ENCODE assay signal across 20 cellular contexts in genomic region chrX:123983240-123983639, GRCh38. TPM values are rescaled to one million over a fixed set of nuclear protein-coding genes. Genes with fewer than 3 reads are reported as not detected.
DNase-seq lines count a peak whose midpoint lies in the region; ATAC-seq and TF ChIP-seq lines count a peak whose summit lies in the region.
"Had no signal": no experiment of that assay in that cellular context is flagged by ENCODE, and none has a peak within 500 bp of the region (broad histone marks: within the 10 kb centered on the region; RNA-seq: fewer than 3 reads in every experiment).

No MANE protein-coding gene starts in this region.

- no peak overlapping the region for H3K27ac ChIP-seq in CD4-positive, alpha-beta T cell (ENCODE audit: low read depth, low read length)
- H3K27ac ChIP-seq: gastroesophageal sphincter, Peyer's patch, prostate gland, skin epidermis, upper lobe of right lung had no signal

- peaks cover 71% of the 10 kb centered on the region for H3K4me1 Mint-ChIP-seq in CD4-positive, alpha-beta T cell (ENCODE audit: low read depth)
- peaks cover 28% of the 10 kb centered on the region for H3K4me1 Mint-ChIP-seq in memory B cell
- peaks cover 53% of the 10 kb centered on the region for H3K4me1 Mint-ChIP-seq in activated CD4-positive, alpha-beta T cell treated with anti-CD3 and anti-CD28 coated beads for 36 hours

- CTCF ChIA-PET in CD4-positive, alpha-beta T cell (lab: Charles Lee) = no interaction called here
- CTCF ChIA-PET in activated CD4-positive, alpha-beta T cell treated with anti-CD3 and anti-CD28 coated beads for 36 hours (lab: Charles Lee) = interaction anchor here (0.6 to 1.6 kb wide), 3 partner anchors 34 to 728 kb away, joined by 3 to 4 read pairs (median 3); no protein-coding TSS in a partner anchor

- H3K4me3 Mint-ChIP-seq in CD4-positive, alpha-beta T cell = no peak overlapping the region
- H3K4me3 Mint-ChIP-seq in memory B cell = peak overlapping the region; percentile 71
- H3K4me3 Mint-ChIP-seq in activated CD4-positive, alpha-beta T cell treated with anti-CD3 and anti-CD28 coated beads for 36 hours = no peak overlapping the region
- H3K4me3 Mint-ChIP-seq: neural crest cell had no signal

- no peaks in the 10 kb centered on the region for H3K27me3 Mint-ChIP-seq in CD4-positive, alpha-beta T cell
- H3K27me3 Mint-ChIP-seq in memory B cell = no peaks in the 10 kb centered on the region
- H3K27me3 Mint-ChIP-seq in activated CD4-positive, alpha-beta T cell treated with anti-CD3 and anti-CD28 coated beads for 36 hours = no peaks in the 10 kb centered on the region

- H3K27me3 ChIP-seq in CD4-positive, alpha-beta T cell (ENCODE audit: control insufficient read depth, insufficient read depth, low read length) = no peaks in the 10 kb centered on the region
- H3K27me3 ChIP-seq: gastroesophageal sphincter, Peyer's patch, upper lobe of right lung had no signal

- no peak for DNase-seq in CD4-positive, alpha-beta T cell
- DNase-seq in DMS79 treated with DMSO at 0.1 percent for 48 hours (lab: John Stamatoyannopoulos, UW) (peak; percentile 72), NCI-H69 (lab: John Stamatoyannopoulos, UW) (peak; percentile 4), memory B cell (ENCODE audit: low spot score in 2 of 2) (no peak), nucleus accumbens (lab: John Stamatoyannopoulos, UW) (no peak), ecto neural progenitor cell (ENCODE audit: low spot score) (no peak)
- DNase-seq in activated CD4-positive, alpha-beta T cell treated with anti-CD3 and anti-CD28 coated beads for 36 hours = no peak
- DNase-seq: activated CD4-positive, CD25-positive, alpha-beta regulatory T cell treated with anti-CD3 and anti-CD28 coated beads, Interleukin-2, amount 50 U/mL, for 72 hours; activated effector memory CD4-positive, alpha-beta T cell treated with Interleukin-2 at 50 U/mL for 16 hours; amniotic stem cell; caudate nucleus; NCI-H1930; Peyer's patch; stimulated activated CD4-positive, alpha-beta T cell treated with anti-CD3 and anti-CD28 coated beads, Interleukin-4, amount 100 ng/mL, for 24 hours; upper lobe of right lung had no signal

- POLR2A ChIA-PET in CD4-positive, alpha-beta T cell (lab: Charles Lee) = interaction anchor here (0.6 to 0.9 kb wide), 2 partner anchors 24 to 123 kb away, joined by 3 read pairs; no protein-coding TSS in a partner anchor
- POLR2A ChIA-PET in activated CD4-positive, alpha-beta T cell treated with anti-CD3 and anti-CD28 coated beads for 36 hours (lab: Charles Lee) = interaction anchor here (0.7 kb wide), 1 partner anchor 11 kb away, joined by 3 read pairs; no protein-coding TSS in a partner anchor

- TF ChIP-seq CTCF in CD4-positive, alpha-beta T cell (IDR thresholded peaks at IDR 0.05) = no peak

- H3K9me3 ChIP-seq in CD4-positive, alpha-beta T cell (ENCODE audit: control insufficient read depth, low read length) = no peaks in the 10 kb centered on the region
- H3K9me3 ChIP-seq: gastroesophageal sphincter, HAP-1, Peyer's patch, prostate gland, upper lobe of right lung had no signal

- intact Hi-C loops in CD4-positive, alpha-beta T cell (cut with DNase I, micrococcal nuclease) = loop anchor here in 1 of 2 experiments (5.0 kb wide), 1 partner anchor 34 kb away; no protein-coding TSS in a partner anchor
- intact Hi-C loops in activated CD4-positive, alpha-beta T cell treated with anti-CD3 and anti-CD28 coated beads for 36 hours (cut with DNase I, micrococcal nuclease) = no loop called here

- no peaks in the 10 kb centered on the region for H3K9me3 Mint-ChIP-seq in CD4-positive, alpha-beta T cell
- H3K9me3 Mint-ChIP-seq in memory B cell = no peaks in the 10 kb centered on the region
- no peaks in the 10 kb centered on the region for H3K9me3 Mint-ChIP-seq in activated CD4-positive, alpha-beta T cell treated with anti-CD3 and anti-CD28 coated beads for 36 hours (ENCODE audit: low read depth)
- H3K9me3 Mint-ChIP-seq: neural crest cell had no signal

- H3K27ac Mint-ChIP-seq in CD4-positive, alpha-beta T cell = peak overlapping the region; percentile 90
- peak overlapping the region; percentile 82 for H3K27ac Mint-ChIP-seq in memory B cell
- H3K27ac Mint-ChIP-seq in activated CD4-positive, alpha-beta T cell treated with anti-CD3 and anti-CD28 coated beads for 36 hours = no peak overlapping the region

- peaks cover 15% of the 10 kb centered on the region for H3K36me3 Mint-ChIP-seq in CD4-positive, alpha-beta T cell (ENCODE audit: low read depth)
- peaks cover 3% of the 10 kb centered on the region for H3K36me3 Mint-ChIP-seq in memory B cell
- H3K36me3 Mint-ChIP-seq in activated CD4-positive, alpha-beta T cell treated with anti-CD3 and anti-CD28 coated beads for 36 hours (ENCODE audit: low read depth) = peaks cover 7% of the 10 kb centered on the region

- ATAC-seq in CD4-positive, alpha-beta T cell (ENCODE audit: poor library complexity) = no peak
- no peak for ATAC-seq in memory B cell (ENCODE audit: low read depth)
- ATAC-seq in activated CD4-positive, alpha-beta T cell treated with anti-CD3 and anti-CD28 coated beads for 36 hours = no peak
- ATAC-seq: gastroesophageal sphincter, upper lobe of right lung had no signal

RNA-seq across cellular contexts. Expression of gene STAG2, which starts 21.7 kb away (rescaled TPM):
- 10 to 100 TPM; 84.7 to 89.4 TPM for total RNA-seq in CD4-positive, alpha-beta T cell
- total RNA-seq in activated CD4-positive, alpha-beta T cell treated with anti-CD3 and anti-CD28 coated beads for 36 hours = 100 to 1,000 TPM in 1 of 2 experiments, 10 to 100 TPM in 1; 91.1 to 104 TPM

Comparison
In these comparisons a context has a peak if more than half of its experiments do, and no peak if none do; other contexts are left out.
1. DNase-seq: peak in DMS79 treated with DMSO at 0.1 percent for 48 hours (single experiment) and NCI-H69 (single experiment); none in CD4-positive, alpha-beta T cell (0 of 10), memory B cell (0 of 2), activated CD4-positive, alpha-beta T cell treated with anti-CD3 and anti-CD28 coated beads for 36 hours (single experiment), nucleus accumbens (0 of 56) and ecto neural progenitor cell (single experiment).